In genomic region chr1:2583871-2584341, GRCh38 we compare ENCODE assay signal across 1 cellular context.
TF ChIP-seq lines count a peak whose summit lies in the region.

No MANE protein-coding gene starts in this region.

TF ChIP-seq in IMR-90, 13 proteins besides CTCF, POLR2A, EP300 and RAD21:
- TF ChIP-seq, protein P1, sequence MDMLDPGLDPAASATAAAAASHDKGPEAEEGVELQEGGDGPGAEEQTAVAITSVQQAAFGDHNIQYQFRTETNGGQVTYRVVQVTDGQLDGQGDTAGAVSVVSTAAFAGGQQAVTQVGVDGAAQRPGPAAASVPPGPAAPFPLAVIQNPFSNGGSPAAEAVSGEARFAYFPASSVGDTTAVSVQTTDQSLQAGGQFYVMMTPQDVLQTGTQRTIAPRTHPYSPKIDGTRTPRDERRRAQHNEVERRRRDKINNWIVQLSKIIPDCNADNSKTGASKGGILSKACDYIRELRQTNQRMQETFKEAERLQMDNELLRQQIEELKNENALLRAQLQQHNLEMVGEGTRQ (IDR thresholded peaks at IDR 0.05; ENCODE audit: low read depth, low read length), result peak; percentile 69
- TF ChIP-seq BHLHE40 (IDR thresholded peaks at IDR 0.05; ENCODE audit: low read depth, low read length) (no peak), FOS (IDR thresholded peaks at IDR 0.05; ENCODE audit: low read depth, low read length) (no peak), MAZ (IDR thresholded peaks at IDR 0.05; ENCODE audit: borderline replicate concordance, low read depth, low read length) (no peak)
